Comparison of ENCODE assay signal across 1 cellular context in the genomic region with DNA sequence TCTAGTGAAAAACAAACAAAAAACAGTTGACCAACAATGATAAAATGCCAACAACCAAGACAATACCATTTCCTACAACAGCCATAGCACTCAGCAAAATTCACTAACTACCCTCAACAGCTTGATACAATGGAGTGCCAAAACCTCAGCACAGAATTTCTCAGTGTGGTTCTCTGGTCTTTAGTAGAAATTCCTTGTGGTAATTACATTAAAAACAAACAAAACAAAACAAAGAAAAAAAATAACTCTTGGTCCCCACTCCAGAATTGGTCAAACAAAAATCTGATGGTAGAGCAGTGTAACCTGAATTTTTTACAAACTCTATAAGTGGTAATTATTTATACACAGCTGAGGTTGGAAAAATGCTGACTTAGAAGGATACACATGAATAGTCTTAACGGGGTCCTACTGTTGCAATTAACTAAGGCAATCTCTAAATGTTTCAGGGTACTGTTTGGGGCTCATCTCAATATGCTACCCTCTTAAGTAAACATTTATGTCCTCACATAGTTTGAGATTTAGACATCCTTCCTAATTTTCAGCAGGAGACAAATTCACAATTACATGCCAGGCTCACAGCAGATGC.
TF ChIP-seq lines count a peak whose summit lies in the region.

No MANE protein-coding gene starts in this region.

TF ChIP-seq in IMR-90, 13 proteins besides CTCF, POLR2A, EP300 and RAD21:
- TF ChIP-seq RFX5 (IDR thresholded peaks at IDR 0.05; ENCODE audit: low read depth, low read length) (no peak), FOS (IDR thresholded peaks at IDR 0.05; ENCODE audit: low read depth, low read length) (no peak), MXI1 (IDR thresholded peaks at IDR 0.05; ENCODE audit: borderline replicate concordance, low read depth, low read length) (no peak), BHLHE40 (IDR thresholded peaks at IDR 0.05; ENCODE audit: low read depth, low read length) (no peak), MAFK (IDR thresholded peaks at IDR 0.05; ENCODE audit: low read depth, low read length) (peak; percentile 38)
TF ChIP-seq in IMR-90: peak in this region for 1.
